17 cellular contexts compared by ENCODE assay signal in genomic region chr11:78131956-78132355, GRCh38. TPM values are rescaled to one million over a fixed set of nuclear protein-coding genes. Genes with fewer than 3 reads are reported as not detected.
A peak's percentile ranks its signal among the peaks of the same experiment; 100 is the strongest.
DNase-seq lines count a peak whose midpoint lies in the region; ATAC-seq, FAIRE-seq and TF ChIP-seq lines count a peak whose summit lies in the region.
"Had no signal": no experiment of that assay in that cellular context is flagged by ENCODE, and none has a peak within 500 bp of the region (broad histone marks: within the 10 kb centered on the region; RNA-seq: fewer than 3 reads in every experiment).

No MANE protein-coding gene starts in this region.

- no peak overlapping the region for H3K4me2 ChIP-seq in HepG2 (ENCODE audit: low read depth, low read length)

- in situ Hi-C loops in HepG2 (cut with HindIII; ENCODE audit: extremely low pct_ligation_motif_present, low pct_unique_long_range_greater_than_20kb): no loop called here
- in situ Hi-C loops in brain microvascular endothelial cell (cut with HindIII; ENCODE audit: low pct_ligation_motif_present, low sequenced_read_pairs): no loop called here

- no peak for TF ChIP-seq EP300 in HepG2 (IDR thresholded peaks at IDR 0.05; ENCODE audit: low read depth in 2 of 2, low read length in 2 of 2)
- TF ChIP-seq EP300 in HepG2 (CRISPR knock-in tag; IDR thresholded peaks at IDR 0.05; ENCODE audit: borderline replicate concordance): no peak

- H3K9me3 Mint-ChIP-seq in natural killer cell: no peaks in the 10 kb centered on the region
- H3K9me3 Mint-ChIP-seq: activated naive CD4-positive, alpha-beta T cell treated with anti-CD3 and anti-CD28 coated beads, Interleukin-2, amount 50 U/mL, for 24 hours; IgD-negative memory B cell had no signal

- H3K27ac ChIP-seq in HepG2 (ENCODE audit: extremely low read length, insufficient read depth, low read length): peak overlapping the region; percentile 1
- H3K27ac ChIP-seq in right lobe of liver: no peak overlapping the region
- no peak overlapping the region for H3K27ac ChIP-seq in brain microvascular endothelial cell
- H3K27ac ChIP-seq: neutrophil had no signal

- H3K27ac Mint-ChIP-seq in natural killer cell: no peak overlapping the region
- H3K27ac Mint-ChIP-seq: activated naive CD4-positive, alpha-beta T cell treated with anti-CD3 and anti-CD28 coated beads, Interleukin-2, amount 50 U/mL, for 24 hours; IgD-negative memory B cell had no signal

- POLR2A ChIA-PET in HepG2 (lab: Yijun Ruan, JAX): interaction anchor here (1.3 kb wide), 3 partner anchors 8 to 137 kb away, joined by 3 to 7 read pairs (median 4); partner anchors contain the start of genes ALG8 and INTS4

- TF ChIP-seq RAD21 in HepG2 (CRISPR knock-in tag; IDR thresholded peaks at IDR 0.05): no peak

- peaks cover 15% of the 10 kb centered on the region for H3K4me1 ChIP-seq in HepG2 (ENCODE audit: insufficient read depth, low read length)
- H3K4me1 ChIP-seq in right lobe of liver: no peaks in the 10 kb centered on the region

- CTCF ChIA-PET in HepG2 (lab: Yijun Ruan, JAX; ENCODE audit: low intra/inter-chr PET ratio, low total read pairs): no interaction called here

- intact Hi-C loops in HepG2 (cut with micrococcal nuclease; ENCODE audit: unreplicated experiment): no loop called here
- intact Hi-C loops in right lobe of liver (cut with DNase I): no loop called here
- intact Hi-C loops in natural killer cell (cut with micrococcal nuclease): no loop called here

- H3K9me3 ChIP-seq in HepG2 (ENCODE audit: low read length): no peaks in the 10 kb centered on the region
- no peaks in the 10 kb centered on the region for H3K9me3 ChIP-seq in right lobe of liver
- H3K9me3 ChIP-seq: neutrophil had no signal

- H3K27me3 ChIP-seq in HepG2 (ENCODE audit: control insufficient read depth in 1 of 2, insufficient read depth in 2 of 2, low read length in 2 of 2) (no peaks in the 10 kb centered on the region), right lobe of liver (no peaks in the 10 kb centered on the region), brain microvascular endothelial cell (replicated peaks) (no peaks in the 10 kb centered on the region)
- H3K27me3 ChIP-seq: neutrophil had no signal

- peaks cover 4% of the 10 kb centered on the region for H3K79me2 ChIP-seq in HepG2 (ENCODE audit: insufficient read depth, low read length)

- no peaks in the 10 kb centered on the region for H3K36me3 Mint-ChIP-seq in natural killer cell
- H3K36me3 Mint-ChIP-seq: IgD-negative memory B cell had no signal

- H2AFZ ChIP-seq in HepG2 (ENCODE audit: low read length): no peak overlapping the region

- no peak overlapping the region for H3K4me3 Mint-ChIP-seq in natural killer cell
- H3K4me3 Mint-ChIP-seq: activated naive CD4-positive, alpha-beta T cell treated with anti-CD3 and anti-CD28 coated beads, Interleukin-2, amount 50 U/mL, for 24 hours; IgD-negative memory B cell had no signal

- H3K4me1 Mint-ChIP-seq in natural killer cell: peaks cover 0 to 16% of the 10 kb centered on the region in 2 donors

- no peak overlapping the region for H3K9ac ChIP-seq in HepG2 (ENCODE audit: insufficient read depth, low read depth, low read length)

- WGBS in HepG2 (ENCODE audit: low lambda C conversion rate): 82% methylated on average over 3 of the region's 3 CpGs
- 72% methylated on average over 3 of the region's 3 CpGs for WGBS in right lobe of liver (ENCODE audit: insufficient coverage, low coverage, low lambda C conversion rate, missing lambda C conversion rate)

- no peak overlapping the region for H3K4me3 ChIP-seq in HepG2 (replicated peaks in 1 of 3; ENCODE audit: insufficient read depth in 1 of 3, low read depth in 2 of 3, low read length in 3 of 3)
- no peak overlapping the region for H3K4me3 ChIP-seq in right lobe of liver
- no peak overlapping the region for H3K4me3 ChIP-seq in brain microvascular endothelial cell (ENCODE audit: low read depth, low read length)

- no peak for DNase-seq in HepG2 (ENCODE audit: low spot score)
- no peak for DNase-seq in right lobe of liver
- peak; percentile 3 for DNase-seq in brain microvascular endothelial cell
- DNase-seq in stimulated activated naive CD4-positive, alpha-beta T cell (lab: John Stamatoyannopoulos, UW): no peak
- DNase-seq in natural killer cell: no peak
- DNase-seq in A172 (ENCODE audit: low spot score): no peak
- DNase-seq: activated CD4-positive, alpha-beta T cell treated with anti-CD3 and anti-CD28 coated beads for 48 hours; activated CD8-positive, alpha-beta memory T cell treated with anti-CD3 and anti-CD28 coated beads, Interleukin-2, amount 50 U/mL, for 4 hours; central memory CD4-positive, alpha-beta T cell; effector memory CD4-positive, alpha-beta T cell; hippocampal formation; NCI-H2081; NCI-H510A treated with DMSO at 0.1 percent for 48 hours; retina had no signal

- no peak for ATAC-seq in HepG2
- ATAC-seq in right lobe of liver: no peak
- no peak for ATAC-seq in natural killer cell

- no peaks in the 10 kb centered on the region for H3K27me3 Mint-ChIP-seq in natural killer cell (ENCODE audit: low read depth in 2 of 2)
- H3K27me3 Mint-ChIP-seq: activated naive CD4-positive, alpha-beta T cell treated with anti-CD3 and anti-CD28 coated beads, Interleukin-2, amount 50 U/mL, for 24 hours; IgD-negative memory B cell had no signal

- TF ChIP-seq CTCF in HepG2 (CRISPR knock-in tag; IDR thresholded peaks at IDR 0.05): no peak
- TF ChIP-seq CTCF in right lobe of liver (IDR thresholded peaks at IDR 0.05): no peak
- no peak for TF ChIP-seq CTCF in brain microvascular endothelial cell (IDR thresholded peaks at IDR 0.05; ENCODE audit: low read depth, low read length, missing control alignments)
- no peak for TF ChIP-seq CTCF in natural killer cell (IDR thresholded peaks at IDR 0.05)

- no peaks in the 10 kb centered on the region for H4K20me1 ChIP-seq in HepG2 (ENCODE audit: insufficient read depth, low read length)

- no peak for FAIRE-seq in HepG2 (lab: Jason Lieb, UNC)

- TF ChIP-seq POLR2A in HepG2 (IDR thresholded peaks at IDR 0.05; ENCODE audit: insufficient read depth in 1 of 2, low read depth in 2 of 2, low read length in 2 of 2) (no peak), right lobe of liver (IDR thresholded peaks at IDR 0.05) (no peak)

- H3K36me3 ChIP-seq in HepG2 (replicated peaks in 1 of 2; ENCODE audit: control insufficient read depth in 1 of 2, insufficient read depth in 2 of 2, low read length in 2 of 2): peaks cover 0 to 9% of the 10 kb centered on the region in 2 experiments; a peak in 2 of 5 replicates
- no peaks in the 10 kb centered on the region for H3K36me3 ChIP-seq in right lobe of liver
- no peaks in the 10 kb centered on the region for H3K36me3 ChIP-seq in brain microvascular endothelial cell (replicated peaks)
- H3K36me3 ChIP-seq: neutrophil had no signal

- no TSS peak for BruUV-seq in HepG2 (replicated peaks; lab: Mats Ljungman, UMichigan)

RNA-seq across cellular contexts. Expression of gene ALG8, which starts 7.5 kb away (rescaled TPM):
- total RNA-seq in HepG2 (2016; rRNA removed; fragmentation: Illumina TruSeq; extraction: Trizol): 50.0 and 88.0 TPM in 2 replicates
- total RNA-seq in HepG2 (2016; cell fraction: cytosol; rRNA removed; fragmentation: Illumina TruSeq; extraction: Trizol; ENCODE audit: low read depth): 27.9 and 37.5 TPM in 2 replicates
- 46.2 and 90.8 TPM in 2 replicates for total RNA-seq in HepG2 (2016; cell fraction: insoluble cytoplasmic fraction; rRNA removed; fragmentation: Illumina TruSeq; extraction: Trizol)
- 39.8 and 40.9 TPM in 2 replicates for total RNA-seq in HepG2 (2016; cell fraction: membrane; rRNA removed; fragmentation: Illumina TruSeq; extraction: Trizol)
- 81.9 and 98.4 TPM in 2 replicates for total RNA-seq in HepG2 (2016; cell fraction: nucleus; rRNA removed; fragmentation: Illumina TruSeq; extraction: Trizol)
- 53.5 and 75.8 TPM in 2 replicates for polyA plus RNA-seq in HepG2 (2011; rRNA removed)
- 34.9 and 52.4 TPM in 2 replicates for polyA plus RNA-seq in HepG2 (2011; cell fraction: cytosol; rRNA removed)
- polyA plus RNA-seq in HepG2 (2011; cell fraction: nucleus; rRNA removed): 23.3 and 25.4 TPM in 2 replicates
- 33.9 and 48.4 TPM in 2 replicates for polyA plus RNA-seq in HepG2 (2012)
- polyA plus RNA-seq in HepG2 (2016; cell fraction: cytosol; fragmentation: Illumina TruSeq; extraction: Trizol; ENCODE audit: low read depth): 21.7 and 23.1 TPM in 2 replicates
- polyA plus RNA-seq in HepG2 (2016; cell fraction: insoluble cytoplasmic fraction; fragmentation: Illumina TruSeq; extraction: Trizol; ENCODE audit: low read depth): 45.9 and 50.8 TPM in 2 replicates
- 29.3 and 35.8 TPM in 2 replicates for polyA plus RNA-seq in HepG2 (2016; cell fraction: membrane; fragmentation: Illumina TruSeq; extraction: Trizol; ENCODE audit: low read depth)
- 116 and 123 TPM in 2 replicates for polyA plus RNA-seq in HepG2 (2016; cell fraction: nucleus; fragmentation: Illumina TruSeq; extraction: Trizol; ENCODE audit: insufficient read depth, low read depth)
- polyA minus RNA-seq in HepG2 (2011; rRNA and poly(A)+ RNA removed; ENCODE audit: low replicate concordance): 65.9 and 176 TPM in 2 replicates
- polyA minus RNA-seq in HepG2 (2011; cell fraction: cytosol; rRNA and poly(A)+ RNA removed): 34.7 TPM in 2 replicates
- 63.3 and 64.3 TPM in 2 replicates for polyA minus RNA-seq in HepG2 (2011; cell fraction: nucleus; rRNA and poly(A)+ RNA removed)
- total RNA-seq in right lobe of liver: 10 to 100 TPM; 22.0 to 38.0 (median 30.3) TPM
- 10 to 100 TPM; 19.2 to 20.1 (median 19.8) TPM for total RNA-seq in natural killer cell
- 82.7 and 164 TPM in 2 replicates for total RNA-seq in A172 (2014; rRNA removed; shearing (Covaris generic))

RNA-seq across cellular contexts. Expression of gene NDUFC2, which starts 52.3 kb away (rescaled TPM):
- total RNA-seq in HepG2 (2016; rRNA removed; fragmentation: Illumina TruSeq; extraction: Trizol) (312 and 363 TPM in 2 replicates), right lobe of liver (100 to 1,000 TPM; 105 to 265 (median 183) TPM), natural killer cell (10 to 100 TPM; 51.8 to 75.4 (median 60.2) TPM)
- total RNA-seq in HepG2 (2016; cell fraction: cytosol; rRNA removed; fragmentation: Illumina TruSeq; extraction: Trizol; ENCODE audit: low read depth): 93.1 and 138 TPM in 2 replicates
- 330 and 377 TPM in 2 replicates for total RNA-seq in HepG2 (2016; cell fraction: insoluble cytoplasmic fraction; rRNA removed; fragmentation: Illumina TruSeq; extraction: Trizol)
- total RNA-seq in HepG2 (2016; cell fraction: membrane; rRNA removed; fragmentation: Illumina TruSeq; extraction: Trizol): 90.9 and 140 TPM in 2 replicates
- total RNA-seq in HepG2 (2016; cell fraction: nucleus; rRNA removed; fragmentation: Illumina TruSeq; extraction: Trizol): 278 and 315 TPM in 2 replicates
- 220 and 256 TPM in 2 replicates for polyA plus RNA-seq in HepG2 (2011; rRNA removed)
- 307 and 524 TPM in 2 replicates for polyA plus RNA-seq in HepG2 (2011; cell fraction: cytosol; rRNA removed)
- 91.7 and 102 TPM in 2 replicates for polyA plus RNA-seq in HepG2 (2011; cell fraction: nucleus; rRNA removed)
- polyA plus RNA-seq in HepG2 (2012): 411 and 581 TPM in 2 replicates
- 163 and 221 TPM in 2 replicates for polyA plus RNA-seq in HepG2 (2016; cell fraction: cytosol; fragmentation: Illumina TruSeq; extraction: Trizol; ENCODE audit: low read depth)
- 491 and 517 TPM in 2 replicates for polyA plus RNA-seq in HepG2 (2016; cell fraction: insoluble cytoplasmic fraction; fragmentation: Illumina TruSeq; extraction: Trizol; ENCODE audit: low read depth)
- polyA plus RNA-seq in HepG2 (2016; cell fraction: membrane; fragmentation: Illumina TruSeq; extraction: Trizol; ENCODE audit: low read depth): 170 and 204 TPM in 2 replicates
- 572 and 587 TPM in 2 replicates for polyA plus RNA-seq in HepG2 (2016; cell fraction: nucleus; fragmentation: Illumina TruSeq; extraction: Trizol; ENCODE audit: insufficient read depth, low read depth)
- polyA minus RNA-seq in HepG2 (2011; rRNA and poly(A)+ RNA removed; ENCODE audit: low replicate concordance): 103 and 165 TPM in 2 replicates
- polyA minus RNA-seq in HepG2 (2011; cell fraction: cytosol; rRNA and poly(A)+ RNA removed): 108 and 131 TPM in 2 replicates
- 63.0 and 77.8 TPM in 2 replicates for polyA minus RNA-seq in HepG2 (2011; cell fraction: nucleus; rRNA and poly(A)+ RNA removed)
- 174 and 231 TPM in 2 replicates for total RNA-seq in A172 (2014; rRNA removed; shearing (Covaris generic))

RNA-seq across cellular contexts. Expression of gene KCTD21, which starts 56.5 kb away (rescaled TPM):
- total RNA-seq in HepG2 (2016; rRNA removed; fragmentation: Illumina TruSeq; extraction: Trizol): 3.1 and 3.9 TPM in 2 replicates
- 0.97 and 1.3 TPM in 2 replicates for total RNA-seq in HepG2 (2016; cell fraction: cytosol; rRNA removed; fragmentation: Illumina TruSeq; extraction: Trizol; ENCODE audit: low read depth)
- total RNA-seq in HepG2 (2016; cell fraction: insoluble cytoplasmic fraction; rRNA removed; fragmentation: Illumina TruSeq; extraction: Trizol): 3.3 and 4.3 TPM in 2 replicates
- 3.1 TPM in 2 replicates for total RNA-seq in HepG2 (2016; cell fraction: membrane; rRNA removed; fragmentation: Illumina TruSeq; extraction: Trizol)
- 1.3 and 1.6 TPM in 2 replicates for total RNA-seq in HepG2 (2016; cell fraction: nucleus; rRNA removed; fragmentation: Illumina TruSeq; extraction: Trizol)
- 13.2 and 13.5 TPM in 2 replicates for polyA plus RNA-seq in HepG2 (2011; rRNA removed)
- polyA plus RNA-seq in HepG2 (2011; cell fraction: cytosol; rRNA removed): 11.0 and 13.8 TPM in 2 replicates
- polyA plus RNA-seq in HepG2 (2011; cell fraction: nucleus; rRNA removed): 5.4 and 6.0 TPM in 2 replicates
- polyA plus RNA-seq in HepG2 (2012): 6.6 and 9.3 TPM in 2 replicates
- 1.2 and 1.4 TPM in 2 replicates for polyA plus RNA-seq in HepG2 (2016; cell fraction: cytosol; fragmentation: Illumina TruSeq; extraction: Trizol; ENCODE audit: low read depth)
- polyA plus RNA-seq in HepG2 (2016; cell fraction: insoluble cytoplasmic fraction; fragmentation: Illumina TruSeq; extraction: Trizol; ENCODE audit: low read depth): 4.8 and 5.3 TPM in 2 replicates
- 2.5 and 3.1 TPM in 2 replicates for polyA plus RNA-seq in HepG2 (2016; cell fraction: membrane; fragmentation: Illumina TruSeq; extraction: Trizol; ENCODE audit: low read depth)
- 3.6 and 4.7 TPM in 2 replicates for polyA plus RNA-seq in HepG2 (2016; cell fraction: nucleus; fragmentation: Illumina TruSeq; extraction: Trizol; ENCODE audit: insufficient read depth, low read depth)
- 14.8 and 38.3 TPM in 2 replicates for polyA minus RNA-seq in HepG2 (2011; rRNA and poly(A)+ RNA removed; ENCODE audit: low replicate concordance)
- 8.7 and 11.6 TPM in 2 replicates for polyA minus RNA-seq in HepG2 (2011; cell fraction: cytosol; rRNA and poly(A)+ RNA removed)
- 5.3 and 6.6 TPM in 2 replicates for polyA minus RNA-seq in HepG2 (2011; cell fraction: nucleus; rRNA and poly(A)+ RNA removed)
- 10 to 100 TPM in 5 of 6 experiments, 1 to 10 TPM in 1; 9.6 to 15.6 (median 11.9) TPM for total RNA-seq in right lobe of liver
- total RNA-seq in natural killer cell: 1 to 10 TPM; 1.7 to 2.7 (median 2.2) TPM
- 4.8 and 5.2 TPM in 2 replicates for total RNA-seq in A172 (2014; rRNA removed; shearing (Covaris generic))

RNA-seq across cellular contexts. Expression of gene USP35, which starts 56.8 kb away (rescaled TPM):
- total RNA-seq in HepG2 (2016; rRNA removed; fragmentation: Illumina TruSeq; extraction: Trizol) (1.8 and 4.6 TPM in 2 replicates), right lobe of liver (10 to 100 TPM in 1 of 6 experiments, 1 to 10 TPM in 5; 5.3 to 10.1 (median 7.9) TPM), natural killer cell (1 to 10 TPM; 6.1 to 8.5 (median 8.1) TPM)
- total RNA-seq in HepG2 (2016; cell fraction: cytosol; rRNA removed; fragmentation: Illumina TruSeq; extraction: Trizol; ENCODE audit: low read depth): 0.71 and 0.88 TPM in 2 replicates
- total RNA-seq in HepG2 (2016; cell fraction: insoluble cytoplasmic fraction; rRNA removed; fragmentation: Illumina TruSeq; extraction: Trizol): 1.7 and 4.5 TPM in 2 replicates
- total RNA-seq in HepG2 (2016; cell fraction: membrane; rRNA removed; fragmentation: Illumina TruSeq; extraction: Trizol): 0.93 and 1.1 TPM in 2 replicates
- total RNA-seq in HepG2 (2016; cell fraction: nucleus; rRNA removed; fragmentation: Illumina TruSeq; extraction: Trizol): 5.7 and 7.4 TPM in 2 replicates
- polyA plus RNA-seq in HepG2 (2011; rRNA removed): 7.7 and 11.1 TPM in 2 replicates
- polyA plus RNA-seq in HepG2 (2011; cell fraction: cytosol; rRNA removed): 4.0 and 5.2 TPM in 2 replicates
- 56.5 and 58.1 TPM in 2 replicates for polyA plus RNA-seq in HepG2 (2011; cell fraction: nucleus; rRNA removed)
- 4.1 and 5.5 TPM in 2 replicates for polyA plus RNA-seq in HepG2 (2012)
- 0.20 and 0.27 TPM in 2 replicates for polyA plus RNA-seq in HepG2 (2016; cell fraction: cytosol; fragmentation: Illumina TruSeq; extraction: Trizol; ENCODE audit: low read depth)
- polyA plus RNA-seq in HepG2 (2016; cell fraction: insoluble cytoplasmic fraction; fragmentation: Illumina TruSeq; extraction: Trizol; ENCODE audit: low read depth): 1.4 and 2.7 TPM in 2 replicates
- 0.61 and 0.63 TPM in 2 replicates for polyA plus RNA-seq in HepG2 (2016; cell fraction: membrane; fragmentation: Illumina TruSeq; extraction: Trizol; ENCODE audit: low read depth)
- polyA plus RNA-seq in HepG2 (2016; cell fraction: nucleus; fragmentation: Illumina TruSeq; extraction: Trizol; ENCODE audit: insufficient read depth, low read depth): 10.1 and 12.3 TPM in 2 replicates
- polyA minus RNA-seq in HepG2 (2011; rRNA and poly(A)+ RNA removed; ENCODE audit: low replicate concordance): 5.1 and 12.7 TPM in 2 replicates
- polyA minus RNA-seq in HepG2 (2011; cell fraction: cytosol; rRNA and poly(A)+ RNA removed): 2.4 and 3.2 TPM in 2 replicates
- polyA minus RNA-seq in HepG2 (2011; cell fraction: nucleus; rRNA and poly(A)+ RNA removed): 17.3 and 18.0 TPM in 2 replicates
- 4.6 and 5.8 TPM in 2 replicates for total RNA-seq in A172 (2014; rRNA removed; shearing (Covaris generic))
